Comparison of ENCODE assay signal across 10 cellular contexts in the genomic region with DNA sequence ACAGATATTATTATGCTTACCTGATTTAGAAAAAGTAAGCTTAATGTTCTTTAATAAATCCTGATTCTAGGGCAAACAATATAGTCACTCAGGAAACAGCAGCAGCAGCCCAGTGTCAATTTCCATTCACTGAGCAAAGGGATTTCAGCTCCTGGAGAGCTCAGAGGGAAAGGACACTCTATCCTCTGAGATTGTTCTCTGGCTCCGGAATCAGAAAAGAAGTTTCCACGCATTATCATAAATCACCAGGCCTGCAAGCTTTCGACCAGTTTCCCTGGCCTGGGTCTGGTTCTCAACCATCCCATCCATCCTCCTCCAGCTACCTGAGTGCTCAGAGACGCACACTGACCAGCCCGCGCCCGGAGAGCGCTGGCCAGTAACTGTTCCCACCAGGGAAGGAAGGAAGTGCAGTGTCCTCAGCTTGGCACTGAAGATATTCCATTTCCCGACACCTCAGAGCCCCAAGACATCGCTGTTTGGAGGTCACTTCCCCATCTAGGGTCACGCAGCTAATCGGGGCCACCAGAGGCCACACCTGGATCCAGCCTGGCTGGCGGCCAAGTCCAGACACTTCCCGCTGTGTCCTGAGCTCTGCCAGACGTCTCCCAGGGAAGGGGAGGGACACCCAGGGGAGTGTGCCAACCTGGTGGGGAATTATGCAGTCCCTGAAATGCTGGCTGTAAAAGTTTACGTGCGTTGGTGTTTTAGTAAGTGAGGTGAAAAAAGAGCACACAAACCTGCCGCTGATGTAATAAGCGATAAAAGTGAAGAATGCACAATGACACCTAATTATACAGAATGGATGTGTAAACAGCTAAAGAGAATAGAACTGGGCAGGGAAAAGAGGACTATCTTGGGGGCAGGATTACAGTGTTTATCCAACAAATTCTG. TPM values are rescaled to one million over a fixed set of nuclear protein-coding genes. Genes with fewer than 3 reads are reported as not detected.
DNase-seq lines count a peak whose midpoint lies in the region; ATAC-seq and TF ChIP-seq lines count a peak whose summit lies in the region.
"Had no signal": no experiment of that assay in that cellular context is flagged by ENCODE, and none has a peak within 500 bp of the region (broad histone marks: within the 10 kb centered on the region; RNA-seq: fewer than 3 reads in every experiment).

No MANE protein-coding gene starts in this region.

- H3K4me3 ChIP-seq in GM23338 (no peak overlapping the region), endodermal cell (ENCODE audit: low read length) (no peak overlapping the region), neural progenitor cell (no peak overlapping the region)
- H3K4me3 ChIP-seq: suprapubic skin had no signal

- H3F3A ChIP-seq in GM23338 (replicated peaks; ENCODE audit: low read depth) (peaks cover 8% of the 10 kb centered on the region; the same call in 1 of the 2 replicates), neural progenitor cell (ENCODE audit: low read depth) (peaks cover 18% of the 10 kb centered on the region)

- TF ChIP-seq CTCF in GM23338 (conservative IDR thresholded peaks at IDR 0.05; ENCODE audit: low read depth in 2 of 2) (no peak), endodermal cell (conservative IDR thresholded peaks at IDR 0.05) (no peak), neural progenitor cell (IDR thresholded peaks at IDR 0.05) (no peak)

- H3K9me2 ChIP-seq in GM23338 (ENCODE audit: insufficient read depth) = no peaks in the 10 kb centered on the region

- H3K9ac ChIP-seq in endodermal cell (ENCODE audit: extremely low read depth, low read length, poor library complexity, severe bottlenecking) (no peak overlapping the region), neural progenitor cell (peak overlapping the region; percentile 23)

- H3K9me3 ChIP-seq in endodermal cell (ENCODE audit: control insufficient read depth, low read length) (no peaks in the 10 kb centered on the region), neural progenitor cell (ENCODE audit: low read depth) (no peaks in the 10 kb centered on the region)
- H3K9me3 ChIP-seq: suprapubic skin had no signal

- no peaks in the 10 kb centered on the region for H3K27me3 ChIP-seq in GM23338 (ENCODE audit: insufficient read depth)
- H3K27me3 ChIP-seq in endodermal cell (ENCODE audit: control insufficient read depth, insufficient read depth, low read length, poor library complexity, severe bottlenecking) = no peaks in the 10 kb centered on the region
- no peaks in the 10 kb centered on the region for H3K27me3 ChIP-seq in neural progenitor cell
- H3K27me3 ChIP-seq: suprapubic skin had no signal

- H3K36me3 ChIP-seq in GM23338 (ENCODE audit: insufficient read depth) (peaks cover 7% of the 10 kb centered on the region; the same call in 1 of the 2 replicates), endodermal cell (ENCODE audit: control insufficient read depth, insufficient read depth, low read length) (peaks cover 12% of the 10 kb centered on the region), neural progenitor cell (no peaks in the 10 kb centered on the region)

- in situ Hi-C loops in KBM-7 (cut with MboI; ENCODE audit: low pct_unique_long_range_greater_than_20kb, low sequenced_read_pairs) = no loop called here

- H3K27ac Mint-ChIP-seq in GM23338 (peak overlapping the region; percentile 77; the same call in 1 of the 2 replicates), endodermal cell (peak overlapping the region; percentile 75), neural progenitor cell (peak overlapping the region; percentile 72)

- DNase-seq in GM23338 (ENCODE audit: low spot score) = no peak
- DNase-seq in NCI-H2227 (lab: John Stamatoyannopoulos, UW; ENCODE audit: unreplicated experiment) = peak; percentile 60
- no peak for DNase-seq in endodermal cell
- peak; percentile 15 for DNase-seq in neural progenitor cell (ENCODE audit: low spot score)
- DNase-seq in KBM-7 = no peak
- no peak for DNase-seq in activated CD4-positive, CD25-positive, alpha-beta regulatory T cell (lab: John Stamatoyannopoulos, UW)
- no peak for DNase-seq in D341Med (ENCODE audit: low spot score)

- H3K4me3 Mint-ChIP-seq in GM23338 (no peak overlapping the region; the same call in 2 of the 3 replicates), endodermal cell (no peak overlapping the region), neural progenitor cell (no peak overlapping the region)
- H3K4me3 Mint-ChIP-seq: central memory CD8-positive, alpha-beta T cell had no signal

- H2AFZ ChIP-seq in GM23338 (no peak overlapping the region), neural progenitor cell (replicated peaks) (no peak overlapping the region)

- peaks cover 3% of the 10 kb centered on the region for H3K27me3 Mint-ChIP-seq in GM23338 (ENCODE audit: insufficient read depth, low read depth, poor library complexity)
- H3K27me3 Mint-ChIP-seq in endodermal cell (ENCODE audit: insufficient read depth) = no peaks in the 10 kb centered on the region
- H3K27me3 Mint-ChIP-seq in neural progenitor cell (ENCODE audit: insufficient read depth, low read depth) = peaks cover 3% of the 10 kb centered on the region
- H3K27me3 Mint-ChIP-seq: central memory CD8-positive, alpha-beta T cell had no signal

- H3K4me2 ChIP-seq in GM23338 (no peak overlapping the region), neural progenitor cell (peak overlapping the region; percentile 65)

- no peak for ATAC-seq in GM23338
- ATAC-seq in HG02759 (IDR thresholded peaks at IDR 0.05; ENCODE audit: unreplicated experiment) = no peak

- H3K27ac ChIP-seq in GM23338 (ENCODE audit: low read depth) (peak overlapping the region; percentile 83), endodermal cell (ENCODE audit: low read depth, low read length) (peak overlapping the region; percentile 77), neural progenitor cell (peak overlapping the region; percentile 61)
- H3K27ac ChIP-seq: suprapubic skin had no signal

- WGBS in endodermal cell (ENCODE audit: insufficient coverage in 1 of 2, insufficient read length in 1 of 2), 2 experiments = 84 to 85% methylated on average over 19 of the region's 19 CpGs

- H4K20me1 ChIP-seq in GM23338 (replicated peaks; ENCODE audit: insufficient read depth) = peaks cover 44% of the 10 kb centered on the region
- peaks cover 70% of the 10 kb centered on the region for H4K20me1 ChIP-seq in neural progenitor cell (ENCODE audit: low read depth)

- H3K9me3 Mint-ChIP-seq in GM23338 (no peaks in the 10 kb centered on the region), endodermal cell (no peaks in the 10 kb centered on the region), neural progenitor cell (no peaks in the 10 kb centered on the region)
- H3K9me3 Mint-ChIP-seq: central memory CD8-positive, alpha-beta T cell had no signal

- H3K36me3 Mint-ChIP-seq in GM23338 (ENCODE audit: low read depth) (peaks cover 24% of the 10 kb centered on the region), endodermal cell (ENCODE audit: low read depth) (peaks cover 19% of the 10 kb centered on the region), neural progenitor cell (peaks cover 8% of the 10 kb centered on the region)

- H3K4me1 ChIP-seq in GM23338 (ENCODE audit: insufficient read depth) = peaks cover 24% of the 10 kb centered on the region
- H3K4me1 ChIP-seq in endodermal cell (ENCODE audit: control insufficient read depth, insufficient read depth, low read length) = peaks cover 11% of the 10 kb centered on the region
- H3K4me1 ChIP-seq in neural progenitor cell = peaks cover 25% of the 10 kb centered on the region

- H3K79me2 ChIP-seq in GM23338 (replicated peaks; ENCODE audit: insufficient read depth) (peaks cover 62% of the 10 kb centered on the region), neural progenitor cell (ENCODE audit: low read depth) (peaks cover 75% of the 10 kb centered on the region)

- H3K4me1 Mint-ChIP-seq in GM23338 = peaks cover 39% of the 10 kb centered on the region
- peaks cover 37% of the 10 kb centered on the region for H3K4me1 Mint-ChIP-seq in endodermal cell
- peaks cover 43% of the 10 kb centered on the region for H3K4me1 Mint-ChIP-seq in neural progenitor cell

TF ChIP-seq in GM23338, 12 proteins besides CTCF, POLR2A, EP300 and RAD21 (continues in another document):
- TF ChIP-seq POLR2AphosphoS5 (IDR thresholded peaks at IDR 0.05; ENCODE audit: low read depth) = no peak

RNA-seq across cellular contexts. Expression of gene EPS15L1, which starts 29.1 kb away (rescaled TPM):
- 23.9 and 25.7 TPM in 2 replicates for total RNA-seq in GM23338 (2014; rRNA removed; shearing (Covaris generic))
- polyA plus RNA-seq in GM23338 (2016; fragmentation: Nextera tagmentation; extraction: Ambion mirVana) = 31.3 and 32.5 TPM in 2 replicates
- total RNA-seq in endodermal cell = 10 to 100 TPM; 35.1 to 43.8 TPM
- polyA plus RNA-seq in endodermal cell (2013, experiment 1 of 2) = 42.0 TPM
- 38.7 TPM for polyA plus RNA-seq in endodermal cell (2013, experiment 2 of 2)
- 15.8 and 24.4 TPM in 2 replicates for total RNA-seq in neural progenitor cell (ENCODE audit: low replicate concordance)

RNA-seq across cellular contexts. Expression of gene CALR3, which starts 53.3 kb away (rescaled TPM):
- 0.66 TPM in 1 of 2 replicates, not detected in the other for total RNA-seq in GM23338 (2014; rRNA removed; shearing (Covaris generic))
- polyA plus RNA-seq in GM23338 (2016; fragmentation: Nextera tagmentation; extraction: Ambion mirVana) = 0.42 and 0.73 TPM in 2 replicates
- total RNA-seq in endodermal cell = under 1 TPM in 1 of 2 donors, not detected in 1; 0.27 TPM
- polyA plus RNA-seq in endodermal cell (2013, experiment 1 of 2) = not detected
- not detected for polyA plus RNA-seq in endodermal cell (2013, experiment 2 of 2)
- 0.09 and 2.0 TPM in 2 replicates for total RNA-seq in neural progenitor cell (ENCODE audit: low replicate concordance)
- total RNA-seq: suprapubic skin had no signal

RNA-seq across cellular contexts. Expression of gene C19orf44, which starts 53.6 kb away (rescaled TPM):
- total RNA-seq in GM23338 (2014; rRNA removed; shearing (Covaris generic)) = 4.0 and 5.9 TPM in 2 replicates
- polyA plus RNA-seq in GM23338 (2016; fragmentation: Nextera tagmentation; extraction: Ambion mirVana) = 1.5 and 2.5 TPM in 2 replicates
- total RNA-seq in endodermal cell (1 to 10 TPM; 7.9 TPM), neural progenitor cell (ENCODE audit: low replicate concordance) (10.9 and 13.2 TPM in 2 replicates)
- 7.0 TPM for polyA plus RNA-seq in endodermal cell (2013, experiment 1 of 2)
- polyA plus RNA-seq in endodermal cell (2013, experiment 2 of 2) = 7.9 TPM

Comparison
In these comparisons a context has a peak if more than half of its experiments do, and no peak if none do; other contexts are left out.
1. DNase-seq: peak in NCI-H2227 (single experiment) and neural progenitor cell (single experiment); none in GM23338 (single experiment), endodermal cell (single experiment), KBM-7 (single experiment), activated CD4-positive, CD25-positive, alpha-beta regulatory T cell (0 of 4) and D341Med (single experiment).
2. Peak in every context shown above with its lines, with median percentiles within 50 percentile points of each other: H3K27ac ChIP-seq and H3K27ac Mint-ChIP-seq.